11 cellular contexts compared by ENCODE assay signal in the genomic region with DNA sequence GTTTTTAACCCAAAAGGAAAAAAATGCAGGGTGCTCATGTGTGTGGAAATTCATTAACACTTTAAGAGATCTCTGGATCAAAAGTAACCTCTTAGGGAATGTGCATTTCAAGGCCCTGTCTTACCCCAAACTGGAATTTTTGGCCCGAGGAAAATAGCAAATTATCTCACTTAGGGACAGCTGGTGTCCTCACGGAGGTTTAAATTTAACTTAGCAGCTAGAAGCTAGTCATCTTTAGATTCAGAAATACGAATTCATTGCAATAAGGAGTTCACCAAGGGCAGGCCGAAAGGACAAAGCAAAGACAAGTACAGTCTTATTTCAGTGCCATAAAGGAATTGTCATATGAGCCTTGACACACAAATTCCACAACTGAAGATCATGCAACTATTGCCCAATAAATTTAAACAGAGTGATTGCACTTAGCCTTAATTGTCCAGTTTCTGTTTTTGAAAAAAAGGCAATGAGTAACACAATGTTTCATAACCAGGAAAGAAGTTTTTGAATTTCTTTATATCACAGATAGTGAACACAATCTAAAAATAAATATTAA. TPM values are rescaled to one million over a fixed set of nuclear protein-coding genes. Genes with fewer than 3 reads are reported as not detected.
DNase-seq lines count a peak whose midpoint lies in the region; TF ChIP-seq lines count a peak whose summit lies in the region.
"Had no signal": no experiment of that assay in that cellular context is flagged by ENCODE, and none has a peak within 500 bp of the region (broad histone marks: within the 10 kb centered on the region; RNA-seq: fewer than 3 reads in every experiment).

No MANE protein-coding gene starts in this region.

- TF ChIP-seq RAD21 in liver (IDR thresholded peaks at IDR 0.05) = no peak

- POLR2A ChIA-PET in activated CD4-positive, alpha-beta T cell treated with anti-CD3 and anti-CD28 coated beads, Interleukin-2, amount 10 ng/mL, durations not matched to agents 7 days and 5 days (lab: Charles Lee) = no interaction called here

- intact Hi-C loops in colonic mucosa (cut with DNase I) = no loop called here
- intact Hi-C loops in lower leg skin (cut with DNase I; ENCODE audit: low total_unique reads) = no loop called here

- in situ Hi-C loops in G401 (cut with HindIII; ENCODE audit: low sequenced_read_pairs) = no loop called here

- H3K27me3 ChIP-seq in colonic mucosa = no peaks in the 10 kb centered on the region
- no peaks in the 10 kb centered on the region for H3K27me3 ChIP-seq in liver (ENCODE audit: control insufficient read depth in 4 of 4, insufficient read depth in 4 of 4, low read length in 3 of 4)
- H3K27me3 ChIP-seq: BLaER1 had no signal

- H3K27ac Mint-ChIP-seq in progenitor cell of endocrine pancreas = no peak overlapping the region
- no peak overlapping the region for H3K27ac Mint-ChIP-seq in activated CD4-positive, alpha-beta T cell treated with anti-CD3 and anti-CD28 coated beads, Interleukin-2, amount 10 ng/mL, durations not matched to agents 7 days and 5 days
- H3K27ac Mint-ChIP-seq: activated naive CD8-positive, alpha-beta T cell treated with anti-CD3 and anti-CD28 coated beads for 36 hours; T-helper 17 cell had no signal

- H3K27ac ChIP-seq in colonic mucosa (peak overlapping the region; percentile 56), liver (ENCODE audit: low read depth in 1 of 2, low read length in 2 of 2) (no peak overlapping the region)
- H3K27ac ChIP-seq: BLaER1 had no signal

- no peak for TF ChIP-seq POLR2A in lower leg skin (IDR thresholded peaks at IDR 0.05)

- no peak overlapping the region for H3K4me3 ChIP-seq in colonic mucosa
- H3K4me3 ChIP-seq in liver (ENCODE audit: low read depth in 1 of 3, low read length in 3 of 3) = no peak overlapping the region
- H3K4me3 ChIP-seq in lower leg skin (ENCODE audit: low read depth, poor library complexity, severe bottlenecking) = no peak overlapping the region
- H3K4me3 ChIP-seq: BLaER1 had no signal

- H3K9me3 Mint-ChIP-seq in progenitor cell of endocrine pancreas (ENCODE audit: low read depth) = peaks cover 6% of the 10 kb centered on the region
- H3K9me3 Mint-ChIP-seq in activated CD4-positive, alpha-beta T cell treated with anti-CD3 and anti-CD28 coated beads, Interleukin-2, amount 10 ng/mL, durations not matched to agents 7 days and 5 days = no peaks in the 10 kb centered on the region
- H3K9me3 Mint-ChIP-seq: activated naive CD8-positive, alpha-beta T cell treated with anti-CD3 and anti-CD28 coated beads for 36 hours had no signal

- H3K4me1 ChIP-seq in colonic mucosa (peaks cover 10% of the 10 kb centered on the region), liver (ENCODE audit: control insufficient read depth in 4 of 4, insufficient read depth in 4 of 4, low read length in 3 of 4) (no peaks in the 10 kb centered on the region)

- H3K9me3 ChIP-seq in colonic mucosa = no peaks in the 10 kb centered on the region
- H3K9me3 ChIP-seq in liver (ENCODE audit: control insufficient read depth in 4 of 4, low read length in 3 of 4) = no peaks in the 10 kb centered on the region
- H3K9me3 ChIP-seq: BLaER1 had no signal

- peak; percentile 41 for DNase-seq in A172 (ENCODE audit: low spot score)
- DNase-seq in LoVo (ENCODE audit: low spot score) = peak; percentile 75
- DNase-seq in colonic mucosa = no peak
- DNase-seq in G401 (ENCODE audit: low spot score) = no peak
- DNase-seq in progenitor cell of endocrine pancreas (ENCODE audit: low spot score, unreplicated experiment) = no peak
- no peak for DNase-seq in activated CD4-positive, alpha-beta T cell treated with anti-CD3 and anti-CD28 coated beads, Interleukin-2, amount 10 ng/mL, durations not matched to agents 7 days and 5 days
- no peak for DNase-seq in lower leg skin (ENCODE audit: low spot score in 2 of 2)
- DNase-seq: activated naive CD8-positive, alpha-beta T cell treated with anti-CD3 and anti-CD28 coated beads for 36 hours; T-helper 17 cell had no signal

- WGBS in liver = 61% methylated on average over 4 of the region's 4 CpGs
- WGBS in lower leg skin, 2 donors = 45 to 51% methylated on average over 4 of the region's 4 CpGs

- H3K36me3 ChIP-seq in colonic mucosa (no peaks in the 10 kb centered on the region), liver (ENCODE audit: control insufficient read depth in 4 of 4, insufficient read depth in 3 of 4, low read depth in 1 of 4, low read length in 3 of 4) (no peaks in the 10 kb centered on the region)
- H3K36me3 ChIP-seq: BLaER1 had no signal

- no peak overlapping the region for H3K9ac ChIP-seq in colonic mucosa (ENCODE audit: low read depth in 2 of 2, low read length in 2 of 2)
- no peak overlapping the region for H3K9ac ChIP-seq in liver (ENCODE audit: low read depth in 1 of 2, low read length in 2 of 2)
- H3K9ac ChIP-seq: BLaER1 had no signal

- no peak for TF ChIP-seq CTCF in colonic mucosa (IDR thresholded peaks at IDR 0.05)
- no peak for TF ChIP-seq CTCF in liver (IDR thresholded peaks at IDR 0.05; ENCODE audit: low read depth, low read length, missing input control)
- TF ChIP-seq CTCF in progenitor cell of endocrine pancreas (IDR thresholded peaks at IDR 0.05; ENCODE audit: unreplicated experiment) = no peak
- TF ChIP-seq CTCF in lower leg skin (IDR thresholded peaks at IDR 0.05) = no peak

- no peak overlapping the region for H3K4me3 Mint-ChIP-seq in progenitor cell of endocrine pancreas (ENCODE audit: low read depth)
- no peak overlapping the region for H3K4me3 Mint-ChIP-seq in activated CD4-positive, alpha-beta T cell treated with anti-CD3 and anti-CD28 coated beads, Interleukin-2, amount 10 ng/mL, durations not matched to agents 7 days and 5 days
- H3K4me3 Mint-ChIP-seq: activated naive CD8-positive, alpha-beta T cell treated with anti-CD3 and anti-CD28 coated beads for 36 hours; T-helper 17 cell had no signal

- CTCF ChIA-PET in activated CD4-positive, alpha-beta T cell treated with anti-CD3 and anti-CD28 coated beads, Interleukin-2, amount 10 ng/mL, durations not matched to agents 7 days and 5 days (lab: Charles Lee) = no interaction called here

- no peaks in the 10 kb centered on the region for H3K36me3 Mint-ChIP-seq in progenitor cell of endocrine pancreas (ENCODE audit: insufficient read depth)
- H3K36me3 Mint-ChIP-seq in activated CD4-positive, alpha-beta T cell treated with anti-CD3 and anti-CD28 coated beads, Interleukin-2, amount 10 ng/mL, durations not matched to agents 7 days and 5 days (ENCODE audit: low read depth) = no peaks in the 10 kb centered on the region
- H3K36me3 Mint-ChIP-seq: activated naive CD8-positive, alpha-beta T cell treated with anti-CD3 and anti-CD28 coated beads for 36 hours had no signal

- peaks cover 12% of the 10 kb centered on the region for H3K4me1 Mint-ChIP-seq in progenitor cell of endocrine pancreas (ENCODE audit: low read depth)
- H3K4me1 Mint-ChIP-seq in activated CD4-positive, alpha-beta T cell treated with anti-CD3 and anti-CD28 coated beads, Interleukin-2, amount 10 ng/mL, durations not matched to agents 7 days and 5 days = no peaks in the 10 kb centered on the region
- H3K4me1 Mint-ChIP-seq: activated naive CD8-positive, alpha-beta T cell treated with anti-CD3 and anti-CD28 coated beads for 36 hours; T-helper 17 cell had no signal

- no peaks in the 10 kb centered on the region for H3K27me3 Mint-ChIP-seq in progenitor cell of endocrine pancreas
- no peaks in the 10 kb centered on the region for H3K27me3 Mint-ChIP-seq in activated CD4-positive, alpha-beta T cell treated with anti-CD3 and anti-CD28 coated beads, Interleukin-2, amount 10 ng/mL, durations not matched to agents 7 days and 5 days
- H3K27me3 Mint-ChIP-seq: T-helper 17 cell had no signal

TF ChIP-seq in liver, 16 proteins besides CTCF, POLR2A, EP300 and RAD21:
- TF ChIP-seq HNF4A (conservative IDR thresholded peaks at IDR 0.05) = no peak
- no peak for TF ChIP-seq FOXA1 (IDR thresholded peaks at IDR 0.05)
- TF ChIP-seq, protein P1, sequence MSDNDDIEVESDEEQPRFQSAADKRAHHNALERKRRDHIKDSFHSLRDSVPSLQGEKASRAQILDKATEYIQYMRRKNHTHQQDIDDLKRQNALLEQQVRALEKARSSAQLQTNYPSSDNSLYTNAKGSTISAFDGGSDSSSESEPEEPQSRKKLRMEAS (IDR thresholded peaks at IDR 0.05) = no peak
- TF ChIP-seq RXRA (IDR thresholded peaks at IDR 0.05) = peak in 1 of 2 donors; percentile 16
- TF ChIP-seq NR2F2 (IDR thresholded peaks at IDR 0.05) = peak; percentile 78
- no peak for TF ChIP-seq EGR1 (IDR thresholded peaks at IDR 0.05; ENCODE audit: low read depth in 2 of 2)
- TF ChIP-seq, protein P2, sequence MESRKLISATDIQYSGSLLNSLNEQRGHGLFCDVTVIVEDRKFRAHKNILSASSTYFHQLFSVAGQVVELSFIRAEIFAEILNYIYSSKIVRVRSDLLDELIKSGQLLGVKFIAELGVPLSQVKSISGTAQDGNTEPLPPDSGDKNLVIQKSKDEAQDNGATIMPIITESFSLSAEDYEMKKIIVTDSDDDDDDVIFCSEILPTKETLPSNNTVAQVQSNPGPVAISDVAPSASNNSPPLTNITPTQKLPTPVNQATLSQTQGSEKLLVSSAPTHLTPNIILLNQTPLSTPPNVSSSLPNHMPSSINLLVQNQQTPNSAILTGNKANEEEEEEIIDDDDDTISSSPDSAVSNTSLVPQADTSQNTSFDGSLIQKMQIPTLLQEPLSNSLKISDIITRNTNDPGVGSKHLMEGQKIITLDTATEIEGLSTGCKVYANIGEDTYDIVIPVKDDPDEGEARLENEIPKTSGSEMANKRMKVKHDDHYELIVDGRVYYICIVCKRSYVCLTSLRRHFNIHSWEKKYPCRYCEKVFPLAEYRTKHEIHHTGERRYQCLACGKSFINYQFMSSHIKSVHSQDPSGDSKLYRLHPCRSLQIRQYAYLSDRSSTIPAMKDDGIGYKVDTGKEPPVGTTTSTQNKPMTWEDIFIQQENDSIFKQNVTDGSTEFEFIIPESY (IDR thresholded peaks at IDR 0.05) = no peak

RNA-seq across cellular contexts. Expression of a gene that starts 22.4 kb away (rescaled TPM):
- 268 and 305 TPM in 2 replicates for total RNA-seq in A172 (2014; rRNA removed; shearing (Covaris generic))
- total RNA-seq in colonic mucosa (100 to 1,000 TPM in 1 of 2 donors, 10 to 100 TPM in 1; 41.9 to 103 TPM), liver (1 to 10 TPM in 1 of 2 donors, under 1 TPM in 1; 0.89 to 1.8 TPM), progenitor cell of endocrine pancreas (136 and 137 TPM in 2 replicates), lower leg skin (10 to 100 TPM; 53.0 to 96.6 (median 70.7) TPM)
- under 1 TPM; 0.20 to 0.39 TPM for polyA plus RNA-seq in liver
- total RNA-seq in G401 (2014; rRNA removed; shearing (Covaris generic)) = 12.2 and 13.8 TPM in 2 replicates
- not detected for total RNA-seq in activated CD4-positive, alpha-beta T cell treated with anti-CD3 and anti-CD28 coated beads, Interleukin-2, amount 10 ng/mL, durations not matched to agents 7 days and 5 days
- total RNA-seq: activated naive CD8-positive, alpha-beta T cell treated with anti-CD3 and anti-CD28 coated beads for 36 hours had no signal

Comparison
In these comparisons a context has a peak if more than half of its experiments do, and no peak if none do; other contexts are left out.
1. DNase-seq: peak in A172 (single experiment) and LoVo (single experiment); none in colonic mucosa (single experiment), G401 (single experiment), progenitor cell of endocrine pancreas (single experiment), activated CD4-positive, alpha-beta T cell treated with anti-CD3 and anti-CD28 coated beads, Interleukin-2, amount 10 ng/mL, durations not matched to agents 7 days and 5 days (single experiment) and lower leg skin (0 of 2).